In genomic region chr19:43983544-43983911, GRCh38 we compare ENCODE assay signal across 2 cellular contexts.
TF ChIP-seq lines count a peak whose summit lies in the region.

No MANE protein-coding gene starts in this region.

TF ChIP-seq in K562, 482 proteins besides CTCF, POLR2A, EP300 and RAD21 (continues in another document):
- TF ChIP-seq ZNF146 (CRISPR knock-in tag; IDR thresholded peaks at IDR 0.05; ENCODE audit: unreplicated experiment) (no peak), RBM14 (IDR thresholded peaks at IDR 0.05; ENCODE audit: borderline replicate concordance, insufficient read depth, low read depth, low read length) (no peak), MBD1 (CRISPR knock-in tag; IDR thresholded peaks at IDR 0.05) (no peak), ZBTB2 (IDR thresholded peaks at IDR 0.05) (no peak), GABPB2 (CRISPR knock-in tag; conservative IDR thresholded peaks at IDR 0.05) (no peak), PTBP1 (IDR thresholded peaks at IDR 0.05; ENCODE audit: low read depth, low read length) (no peak), ZNF311 (CRISPR knock-in tag; IDR thresholded peaks at IDR 0.05) (no peak), GABPA (tag; conservative IDR thresholded peaks at IDR 0.05; ENCODE audit: low read depth) (no peak), COPS2 (conservative IDR thresholded peaks at IDR 0.05) (no peak), LCOR (CRISPR knock-in tag; IDR thresholded peaks at IDR 0.05) (no peak)
- TF ChIP-seq, protein P1, sequence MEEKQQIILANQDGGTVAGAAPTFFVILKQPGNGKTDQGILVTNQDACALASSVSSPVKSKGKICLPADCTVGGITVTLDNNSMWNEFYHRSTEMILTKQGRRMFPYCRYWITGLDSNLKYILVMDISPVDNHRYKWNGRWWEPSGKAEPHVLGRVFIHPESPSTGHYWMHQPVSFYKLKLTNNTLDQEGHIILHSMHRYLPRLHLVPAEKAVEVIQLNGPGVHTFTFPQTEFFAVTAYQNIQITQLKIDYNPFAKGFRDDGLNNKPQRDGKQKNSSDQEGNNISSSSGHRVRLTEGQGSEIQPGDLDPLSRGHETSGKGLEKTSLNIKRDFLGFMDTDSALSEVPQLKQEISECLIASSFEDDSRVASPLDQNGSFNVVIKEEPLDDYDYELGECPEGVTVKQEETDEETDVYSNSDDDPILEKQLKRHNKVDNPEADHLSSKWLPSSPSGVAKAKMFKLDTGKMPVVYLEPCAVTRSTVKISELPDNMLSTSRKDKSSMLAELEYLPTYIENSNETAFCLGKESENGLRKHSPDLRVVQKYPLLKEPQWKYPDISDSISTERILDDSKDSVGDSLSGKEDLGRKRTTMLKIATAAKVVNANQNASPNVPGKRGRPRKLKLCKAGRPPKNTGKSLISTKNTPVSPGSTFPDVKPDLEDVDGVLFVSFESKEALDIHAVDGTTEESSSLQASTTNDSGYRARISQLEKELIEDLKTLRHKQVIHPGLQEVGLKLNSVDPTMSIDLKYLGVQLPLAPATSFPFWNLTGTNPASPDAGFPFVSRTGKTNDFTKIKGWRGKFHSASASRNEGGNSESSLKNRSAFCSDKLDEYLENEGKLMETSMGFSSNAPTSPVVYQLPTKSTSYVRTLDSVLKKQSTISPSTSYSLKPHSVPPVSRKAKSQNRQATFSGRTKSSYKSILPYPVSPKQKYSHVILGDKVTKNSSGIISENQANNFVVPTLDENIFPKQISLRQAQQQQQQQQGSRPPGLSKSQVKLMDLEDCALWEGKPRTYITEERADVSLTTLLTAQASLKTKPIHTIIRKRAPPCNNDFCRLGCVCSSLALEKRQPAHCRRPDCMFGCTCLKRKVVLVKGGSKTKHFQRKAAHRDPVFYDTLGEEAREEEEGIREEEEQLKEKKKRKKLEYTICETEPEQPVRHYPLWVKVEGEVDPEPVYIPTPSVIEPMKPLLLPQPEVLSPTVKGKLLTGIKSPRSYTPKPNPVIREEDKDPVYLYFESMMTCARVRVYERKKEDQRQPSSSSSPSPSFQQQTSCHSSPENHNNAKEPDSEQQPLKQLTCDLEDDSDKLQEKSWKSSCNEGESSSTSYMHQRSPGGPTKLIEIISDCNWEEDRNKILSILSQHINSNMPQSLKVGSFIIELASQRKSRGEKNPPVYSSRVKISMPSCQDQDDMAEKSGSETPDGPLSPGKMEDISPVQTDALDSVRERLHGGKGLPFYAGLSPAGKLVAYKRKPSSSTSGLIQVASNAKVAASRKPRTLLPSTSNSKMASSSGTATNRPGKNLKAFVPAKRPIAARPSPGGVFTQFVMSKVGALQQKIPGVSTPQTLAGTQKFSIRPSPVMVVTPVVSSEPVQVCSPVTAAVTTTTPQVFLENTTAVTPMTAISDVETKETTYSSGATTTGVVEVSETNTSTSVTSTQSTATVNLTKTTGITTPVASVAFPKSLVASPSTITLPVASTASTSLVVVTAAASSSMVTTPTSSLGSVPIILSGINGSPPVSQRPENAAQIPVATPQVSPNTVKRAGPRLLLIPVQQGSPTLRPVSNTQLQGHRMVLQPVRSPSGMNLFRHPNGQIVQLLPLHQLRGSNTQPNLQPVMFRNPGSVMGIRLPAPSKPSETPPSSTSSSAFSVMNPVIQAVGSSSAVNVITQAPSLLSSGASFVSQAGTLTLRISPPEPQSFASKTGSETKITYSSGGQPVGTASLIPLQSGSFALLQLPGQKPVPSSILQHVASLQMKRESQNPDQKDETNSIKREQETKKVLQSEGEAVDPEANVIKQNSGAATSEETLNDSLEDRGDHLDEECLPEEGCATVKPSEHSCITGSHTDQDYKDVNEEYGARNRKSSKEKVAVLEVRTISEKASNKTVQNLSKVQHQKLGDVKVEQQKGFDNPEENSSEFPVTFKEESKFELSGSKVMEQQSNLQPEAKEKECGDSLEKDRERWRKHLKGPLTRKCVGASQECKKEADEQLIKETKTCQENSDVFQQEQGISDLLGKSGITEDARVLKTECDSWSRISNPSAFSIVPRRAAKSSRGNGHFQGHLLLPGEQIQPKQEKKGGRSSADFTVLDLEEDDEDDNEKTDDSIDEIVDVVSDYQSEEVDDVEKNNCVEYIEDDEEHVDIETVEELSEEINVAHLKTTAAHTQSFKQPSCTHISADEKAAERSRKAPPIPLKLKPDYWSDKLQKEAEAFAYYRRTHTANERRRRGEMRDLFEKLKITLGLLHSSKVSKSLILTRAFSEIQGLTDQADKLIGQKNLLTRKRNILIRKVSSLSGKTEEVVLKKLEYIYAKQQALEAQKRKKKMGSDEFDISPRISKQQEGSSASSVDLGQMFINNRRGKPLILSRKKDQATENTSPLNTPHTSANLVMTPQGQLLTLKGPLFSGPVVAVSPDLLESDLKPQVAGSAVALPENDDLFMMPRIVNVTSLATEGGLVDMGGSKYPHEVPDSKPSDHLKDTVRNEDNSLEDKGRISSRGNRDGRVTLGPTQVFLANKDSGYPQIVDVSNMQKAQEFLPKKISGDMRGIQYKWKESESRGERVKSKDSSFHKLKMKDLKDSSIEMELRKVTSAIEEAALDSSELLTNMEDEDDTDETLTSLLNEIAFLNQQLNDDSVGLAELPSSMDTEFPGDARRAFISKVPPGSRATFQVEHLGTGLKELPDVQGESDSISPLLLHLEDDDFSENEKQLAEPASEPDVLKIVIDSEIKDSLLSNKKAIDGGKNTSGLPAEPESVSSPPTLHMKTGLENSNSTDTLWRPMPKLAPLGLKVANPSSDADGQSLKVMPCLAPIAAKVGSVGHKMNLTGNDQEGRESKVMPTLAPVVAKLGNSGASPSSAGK (IDR thresholded peaks at IDR 0.05), result no peak

TF ChIP-seq in neural cell, 6 proteins besides CTCF, POLR2A, EP300 and RAD21:
- no peak for TF ChIP-seq REST (IDR thresholded peaks at IDR 0.05; ENCODE audit: borderline replicate concordance)
- no peak for TF ChIP-seq SMC3 (conservative IDR thresholded peaks at IDR 0.05; ENCODE audit: poor library complexity)
- no peak for TF ChIP-seq EZH2 (IDR thresholded peaks at IDR 0.05; ENCODE audit: borderline replicate concordance, insufficient read depth, low read length, poor library complexity, severe bottlenecking)
- no peak for TF ChIP-seq POLR2AphosphoS5 (IDR thresholded peaks at IDR 0.05)
- no peak for TF ChIP-seq TAF1 (IDR thresholded peaks at IDR 0.05; ENCODE audit: low read depth)
- no peak for TF ChIP-seq MXI1 (conservative IDR thresholded peaks at IDR 0.05; ENCODE audit: poor library complexity, severe bottlenecking)
